ENCODE assay signal across 9 cellular contexts in the genomic region with DNA sequence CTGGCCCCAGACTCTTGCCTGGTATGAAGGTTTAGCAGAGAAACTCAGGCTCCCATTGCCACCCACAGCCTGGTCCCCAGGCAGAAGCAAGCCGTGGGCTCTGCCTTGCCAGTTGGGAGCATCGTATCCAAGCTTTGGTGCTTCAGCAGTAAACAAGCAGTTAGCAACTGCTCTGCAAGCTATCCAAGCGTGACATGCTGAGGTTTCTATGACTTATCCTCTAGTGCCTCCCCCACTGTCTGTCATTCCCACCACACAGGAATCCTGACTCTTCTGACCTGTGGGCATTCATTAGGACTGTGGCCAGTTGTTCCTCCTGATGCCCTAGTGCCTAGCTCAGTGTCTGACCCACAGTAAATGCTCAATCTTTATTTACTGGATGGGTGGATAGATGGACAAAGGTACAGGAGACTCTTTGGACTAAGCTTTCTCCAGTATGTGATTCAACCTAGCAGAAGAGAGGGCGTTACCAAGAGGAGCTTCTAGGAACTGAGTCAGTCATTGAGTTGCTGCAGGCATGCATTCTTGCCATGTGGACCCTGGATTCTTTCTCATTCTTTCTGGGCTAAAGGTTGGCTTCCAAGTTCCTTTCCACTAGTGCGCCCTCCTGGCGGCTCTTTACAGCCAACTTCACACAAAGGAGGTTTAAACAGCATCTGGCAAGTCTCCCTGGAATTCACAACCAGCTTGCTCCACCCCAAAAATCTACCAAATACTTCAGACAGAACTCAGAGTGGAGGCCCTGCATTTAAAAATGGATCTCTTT. TPM values are rescaled to one million over a fixed set of nuclear protein-coding genes. Genes with fewer than 3 reads are reported as not detected.
DNase-seq lines count a peak whose midpoint lies in the region; ATAC-seq and TF ChIP-seq lines count a peak whose summit lies in the region.
"Had no signal": no experiment of that assay in that cellular context is flagged by ENCODE, and none has a peak within 500 bp of the region (broad histone marks: within the 10 kb centered on the region; RNA-seq: fewer than 3 reads in every experiment).

No MANE protein-coding gene starts in this region.

- DNase-seq in NCI-H2029 (lab: John Stamatoyannopoulos, UW): peak; percentile 12
- DNase-seq in NCI-H2029 treated with DMSO at 0.1 percent for 48 hours (lab: John Stamatoyannopoulos, UW): no peak
- DNase-seq in SK-N-SH: no peak
- peak; percentile 10 for DNase-seq in globus pallidus (ENCODE audit: low spot score)
- DNase-seq in smooth muscle cell (lab: John Stamatoyannopoulos, UW; ENCODE audit: unreplicated experiment): no peak
- DNase-seq in OCI-M1 (lab: John Stamatoyannopoulos, UW): no peak
- no peak for DNase-seq in left ventricle myocardium superior

- H3K27me3 ChIP-seq in SK-N-SH (ENCODE audit: insufficient read depth): no peaks in the 10 kb centered on the region
- no peaks in the 10 kb centered on the region for H3K27me3 ChIP-seq in smooth muscle cell (ENCODE audit: low read depth)

- H4K20me1 ChIP-seq in SK-N-SH (ENCODE audit: insufficient read depth) (no peaks in the 10 kb centered on the region), smooth muscle cell (ENCODE audit: low read depth) (no peaks in the 10 kb centered on the region)

- peak in 1 of 2 experiments; percentile 65; a peak in 1 of 4 replicates for TF ChIP-seq EP300 in SK-N-SH (IDR thresholded peaks at IDR 0.05; ENCODE audit: borderline replicate concordance in 1 of 2, low read depth in 1 of 2, low read length in 1 of 2)

- no peaks in the 10 kb centered on the region for H3K36me3 Mint-ChIP-seq in stimulated activated memory B cell treated with anti-CD40 and anti-IgM and Interleukin-4, amounts not matched to agents 10 μg/mL and 1 μg/mL and 100 μg/mL, for 72 hours

- H2AFZ ChIP-seq in SK-N-SH (ENCODE audit: low read depth): peak overlapping the region; percentile 33; the same call in 1 of the 2 replicates
- H2AFZ ChIP-seq in smooth muscle cell (ENCODE audit: low read depth): no peak overlapping the region

- H3K27ac ChIP-seq in SK-N-SH (ENCODE audit: low read depth in 2 of 2, low read length in 1 of 2) (peak overlapping the region; percentile 68 to 92), smooth muscle cell (ENCODE audit: low read depth) (peak overlapping the region; percentile 93)
- H3K27ac ChIP-seq: C4-2B had no signal

- peaks cover 72% of the 10 kb centered on the region for H3K27me3 Mint-ChIP-seq in stimulated activated memory B cell treated with anti-CD40 and anti-IgM and Interleukin-4, amounts not matched to agents 10 μg/mL and 1 μg/mL and 100 μg/mL, for 72 hours

- POLR2A ChIA-PET in SK-N-SH (lab: Yijun Ruan, JAX): no interaction called here

- peaks cover 4% of the 10 kb centered on the region; the same call in 1 of the 2 replicates for H3K79me2 ChIP-seq in SK-N-SH (ENCODE audit: insufficient read depth)
- no peaks in the 10 kb centered on the region for H3K79me2 ChIP-seq in smooth muscle cell (ENCODE audit: low read depth)

- intact Hi-C loops in left ventricle myocardium superior (cut with micrococcal nuclease): no loop called here

- no peaks in the 10 kb centered on the region for H3K9me3 ChIP-seq in SK-N-SH
- H3K9me3 ChIP-seq in smooth muscle cell (replicated peaks; ENCODE audit: low read depth): no peaks in the 10 kb centered on the region

- H3K9me3 Mint-ChIP-seq in stimulated activated memory B cell treated with anti-CD40 and anti-IgM and Interleukin-4, amounts not matched to agents 10 μg/mL and 1 μg/mL and 100 μg/mL, for 72 hours: no peaks in the 10 kb centered on the region

- H3K4me1 ChIP-seq in SK-N-SH (ENCODE audit: control insufficient read depth in 1 of 2, insufficient read depth in 2 of 2, low read depth in 1 of 2, low read length in 1 of 2): peaks cover 11 to 54% of the 10 kb centered on the region in 2 experiments
- peaks cover 17% of the 10 kb centered on the region for H3K4me1 ChIP-seq in smooth muscle cell (ENCODE audit: low read depth)

- no peak overlapping the region for H3K27ac Mint-ChIP-seq in stimulated activated memory B cell treated with anti-CD40 and anti-IgM and Interleukin-4, amounts not matched to agents 10 μg/mL and 1 μg/mL and 100 μg/mL, for 72 hours

- H3K4me3 Mint-ChIP-seq in stimulated activated memory B cell treated with anti-CD40 and anti-IgM and Interleukin-4, amounts not matched to agents 10 μg/mL and 1 μg/mL and 100 μg/mL, for 72 hours: no peak overlapping the region

- H3K4me2 ChIP-seq in SK-N-SH: peak overlapping the region; percentile 66
- H3K4me2 ChIP-seq in smooth muscle cell: peak overlapping the region; percentile 43

- no peak for ATAC-seq in stimulated activated memory B cell treated with anti-CD40 and anti-IgM and Interleukin-4, amounts not matched to agents 10 μg/mL and 1 μg/mL and 100 μg/mL, for 72 hours
- ATAC-seq in left ventricle myocardium superior: no peak

- peaks cover 47% of the 10 kb centered on the region for H3F3A ChIP-seq in SK-N-SH (replicated peaks; ENCODE audit: insufficient read depth)
- H3F3A ChIP-seq in smooth muscle cell (ENCODE audit: low read depth): peaks cover 7% of the 10 kb centered on the region

- peak; percentile 36; the same call in 1 of the 2 replicates for TF ChIP-seq RAD21 in SK-N-SH (IDR thresholded peaks at IDR 0.05; ENCODE audit: low read length)

- CTCF ChIA-PET in SK-N-SH (lab: Yijun Ruan, JAX): interaction anchor here (0.8 to 6.7 kb wide), 10 partner anchors 11 to 686 kb away, joined by 3 to 81 read pairs (median 5); a partner anchor contains a TSS

- H3K9ac ChIP-seq in SK-N-SH (peak overlapping the region; percentile 68), smooth muscle cell (ENCODE audit: low read depth) (peak overlapping the region; percentile 72)

- H3K9me2 ChIP-seq in SK-N-SH: no peaks in the 10 kb centered on the region

- no peak overlapping the region for H3K4me3 ChIP-seq in SK-N-SH (ENCODE audit: low read depth in 2 of 2, low read length in 1 of 2)
- H3K4me3 ChIP-seq in smooth muscle cell: no peak overlapping the region

- peaks cover 17% of the 10 kb centered on the region for H3K4me1 Mint-ChIP-seq in stimulated activated memory B cell treated with anti-CD40 and anti-IgM and Interleukin-4, amounts not matched to agents 10 μg/mL and 1 μg/mL and 100 μg/mL, for 72 hours

- 7% methylated on average over 6 of the region's 6 CpGs for WGBS in SK-N-SH (ENCODE audit: low lambda C conversion rate)
- 40% methylated on average over 6 of the region's 6 CpGs for WGBS in smooth muscle cell (ENCODE audit: low lambda C conversion rate)

- H3K36me3 ChIP-seq in SK-N-SH (replicated peaks in 1 of 2; ENCODE audit: control insufficient read depth in 1 of 2, insufficient read depth in 2 of 2, low read length in 1 of 2) (no peaks in the 10 kb centered on the region), smooth muscle cell (ENCODE audit: low read depth) (no peaks in the 10 kb centered on the region)

- TF ChIP-seq CTCF in SK-N-SH (IDR thresholded peaks at IDR 0.05): peak; percentile 63
- no peak for TF ChIP-seq CTCF in smooth muscle cell (IDR thresholded peaks at IDR 0.05; ENCODE audit: borderline replicate concordance, insufficient read depth, poor library complexity, severe bottlenecking)

TF ChIP-seq in SK-N-SH, 30 proteins besides CTCF, POLR2A, EP300 and RAD21 (continues in another document):
- peak; percentile 86 for TF ChIP-seq NFIC (IDR thresholded peaks at IDR 0.05; ENCODE audit: borderline replicate concordance)
- no peak for TF ChIP-seq JUND (IDR thresholded peaks at IDR 0.05)
- peak; percentile 47; the same call in 1 of the 2 replicates for TF ChIP-seq FOSL2 (IDR thresholded peaks at IDR 0.05; ENCODE audit: borderline replicate concordance, low read depth)
- TF ChIP-seq FOXJ3 (CRISPR knock-in tag; IDR thresholded peaks at IDR 0.05): no peak
- TF ChIP-seq, protein P1, sequence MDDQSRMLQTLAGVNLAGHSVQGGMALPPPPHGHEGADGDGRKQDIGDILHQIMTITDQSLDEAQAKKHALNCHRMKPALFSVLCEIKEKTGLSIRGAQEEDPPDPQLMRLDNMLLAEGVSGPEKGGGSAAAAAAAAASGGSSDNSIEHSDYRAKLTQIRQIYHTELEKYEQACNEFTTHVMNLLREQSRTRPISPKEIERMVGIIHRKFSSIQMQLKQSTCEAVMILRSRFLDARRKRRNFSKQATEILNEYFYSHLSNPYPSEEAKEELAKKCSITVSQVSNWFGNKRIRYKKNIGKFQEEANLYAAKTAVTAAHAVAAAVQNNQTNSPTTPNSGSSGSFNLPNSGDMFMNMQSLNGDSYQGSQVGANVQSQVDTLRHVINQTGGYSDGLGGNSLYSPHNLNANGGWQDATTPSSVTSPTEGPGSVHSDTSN (IDR thresholded peaks at IDR 0.05): peak; percentile 53
- no peak; the same call in 1 of the 2 replicates for TF ChIP-seq MEF2A (IDR thresholded peaks at IDR 0.05; ENCODE audit: borderline replicate concordance, low read depth)
- no peak for TF ChIP-seq GATA2 (CRISPR knock-in tag; IDR thresholded peaks at IDR 0.05)
- TF ChIP-seq, protein P2, sequence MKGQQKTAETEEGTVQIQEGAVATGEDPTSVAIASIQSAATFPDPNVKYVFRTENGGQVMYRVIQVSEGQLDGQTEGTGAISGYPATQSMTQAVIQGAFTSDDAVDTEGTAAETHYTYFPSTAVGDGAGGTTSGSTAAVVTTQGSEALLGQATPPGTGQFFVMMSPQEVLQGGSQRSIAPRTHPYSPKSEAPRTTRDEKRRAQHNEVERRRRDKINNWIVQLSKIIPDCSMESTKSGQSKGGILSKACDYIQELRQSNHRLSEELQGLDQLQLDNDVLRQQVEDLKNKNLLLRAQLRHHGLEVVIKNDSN (IDR thresholded peaks at IDR 0.05; ENCODE audit: borderline replicate concordance, low read depth): no peak
- TF ChIP-seq TEAD4 (IDR thresholded peaks at IDR 0.05; ENCODE audit: borderline replicate concordance, insufficient read depth): peak; percentile 62
- TF ChIP-seq, protein P3, sequence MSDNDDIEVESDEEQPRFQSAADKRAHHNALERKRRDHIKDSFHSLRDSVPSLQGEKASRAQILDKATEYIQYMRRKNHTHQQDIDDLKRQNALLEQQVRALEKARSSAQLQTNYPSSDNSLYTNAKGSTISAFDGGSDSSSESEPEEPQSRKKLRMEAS (IDR thresholded peaks at IDR 0.05; ENCODE audit: low read depth): peak; percentile 96
- peak; percentile 49; the same call in 1 of the 2 replicates for TF ChIP-seq SIN3A (IDR thresholded peaks at IDR 0.05; ENCODE audit: borderline replicate concordance, low read depth, low read length)
- TF ChIP-seq EZH2phosphoT487 (IDR thresholded peaks at IDR 0.05; ENCODE audit: borderline replicate concordance, low read depth): no peak

RNA-seq across cellular contexts. Expression of a gene that starts 40.6 kb away (rescaled TPM):
- 15.4 and 18.5 TPM in 2 replicates for polyA plus RNA-seq in SK-N-SH (2012; rRNA removed)
- 24.7 and 39.6 TPM in 2 replicates for polyA plus RNA-seq in SK-N-SH (2012; cell fraction: cytosol; rRNA removed)
- 8.2 and 8.3 TPM in 2 replicates for polyA plus RNA-seq in SK-N-SH (2012; cell fraction: nucleus; rRNA removed)
- total RNA-seq in smooth muscle cell: 58.3 and 77.8 TPM in 2 replicates
- polyA plus RNA-seq in smooth muscle cell: 41.6 and 45.3 TPM in 2 replicates
- 60.1 TPM for total RNA-seq in left ventricle myocardium superior

RNA-seq across cellular contexts. Expression of a gene that starts 45.2 kb away (rescaled TPM):
- polyA plus RNA-seq in SK-N-SH (2012; rRNA removed) (79.0 and 93.0 TPM in 2 replicates), smooth muscle cell (72.8 and 89.2 TPM in 2 replicates)
- polyA plus RNA-seq in SK-N-SH (2012; cell fraction: cytosol; rRNA removed): 54.3 and 67.8 TPM in 2 replicates
- polyA plus RNA-seq in SK-N-SH (2012; cell fraction: nucleus; rRNA removed): 76.0 and 133 TPM in 2 replicates
- total RNA-seq in smooth muscle cell (54.3 and 84.1 TPM in 2 replicates), left ventricle myocardium superior (0.94 TPM)

Comparison
In these comparisons a context has a peak if more than half of its experiments do, and no peak if none do; other contexts are left out.
1. DNase-seq: peak in NCI-H2029 (single experiment) and globus pallidus (single experiment); none in NCI-H2029 treated with DMSO at 0.1 percent for 48 hours (single experiment), SK-N-SH (single experiment), smooth muscle cell (single experiment), OCI-M1 (single experiment) and left ventricle myocardium superior (single experiment).
2. RNA of a gene that starts 45.2 kb away (total RNA-seq): 54.3 to 84.1 TPM in smooth muscle cell; 0.94 TPM in left ventricle myocardium superior (single experiment); every median in the first group is over 10 times any median in the second.